In the genomic region with DNA sequence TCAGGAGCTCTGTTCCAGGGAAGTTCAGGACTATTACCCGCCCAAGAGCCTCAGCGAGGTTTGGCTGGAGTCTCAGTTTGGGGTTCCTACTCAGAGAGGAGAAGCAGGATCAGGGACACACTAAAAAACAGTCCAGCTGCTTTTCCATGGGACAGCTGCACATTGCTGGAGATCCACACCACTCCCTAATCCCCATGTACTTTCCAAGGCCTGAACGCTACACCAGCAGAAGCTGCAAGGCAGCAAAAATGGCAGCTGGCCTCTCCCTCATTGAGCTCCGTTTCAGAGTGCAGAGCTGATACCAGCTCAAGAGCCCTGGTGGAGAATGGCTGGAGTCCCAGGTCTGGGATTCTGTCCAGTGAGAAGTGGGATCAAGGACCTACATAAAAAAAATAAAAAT, we compare ENCODE assay signal across 7 cellular contexts.
"Had no signal": no experiment of that assay in that cellular context is flagged by ENCODE, and none has a peak within 500 bp of the region (broad histone marks: within the 10 kb centered on the region; RNA-seq: fewer than 3 reads in every experiment).

No MANE protein-coding gene starts in this region.

- ATAC-seq: GM23338, HCT116, HepG2 had no signal

- H2AFZ ChIP-seq: GM23338 had no signal

- DNase-seq: H9, HFFc6, KBM-7 had no signal

- H3K27ac ChIP-seq: HL-60 had no signal

- H3K4me3 ChIP-seq: GM23338 had no signal

- H3K4me2 ChIP-seq: GM23338 had no signal
